ENCODE assay signal across 23 cellular contexts in the genomic region with DNA sequence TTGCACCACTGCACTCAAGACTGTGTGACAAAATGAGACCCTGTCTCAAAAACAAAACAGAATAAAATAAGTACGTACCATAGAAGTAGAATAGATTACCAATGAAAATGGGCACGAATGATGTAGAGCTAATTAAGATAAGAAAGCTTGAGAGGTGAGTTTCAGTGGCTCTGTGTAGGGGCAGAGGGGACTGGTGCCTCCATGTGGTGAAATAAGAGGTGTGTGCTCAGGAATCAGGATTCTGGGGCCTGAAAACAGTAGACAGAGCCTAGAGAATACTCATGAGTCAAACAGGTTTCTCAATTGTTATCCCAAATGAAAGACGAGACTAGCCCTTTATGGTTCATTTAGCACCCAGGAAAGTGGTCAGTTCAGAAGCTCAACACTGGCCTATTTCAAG.
DNase-seq lines count a peak whose midpoint lies in the region; ATAC-seq and TF ChIP-seq lines count a peak whose summit lies in the region.
"Had no signal": no experiment of that assay in that cellular context is flagged by ENCODE, and none has a peak within 500 bp of the region (broad histone marks: within the 10 kb centered on the region; RNA-seq: fewer than 3 reads in every experiment).

No MANE protein-coding gene starts in this region.

- H3K36me3 Mint-ChIP-seq in H9 (ENCODE audit: insufficient read depth in 1 of 3, low read depth in 3 of 3), result no peaks in the 10 kb centered on the region; a peak in 1 of 7 replicates
- H3K36me3 Mint-ChIP-seq: CD4-positive, alpha-beta memory T cell had no signal

- H3K27ac Mint-ChIP-seq in H9, result no peak overlapping the region
- H3K27ac Mint-ChIP-seq: CD4-positive, alpha-beta memory T cell had no signal

- H3K4ac ChIP-seq in H9 (ENCODE audit: low read depth, low read length), result no peak overlapping the region

- H3K23me2 ChIP-seq in H9 (ENCODE audit: insufficient read length, low read depth, low read length, poor library complexity, severe bottlenecking), result no peaks in the 10 kb centered on the region

- no peak overlapping the region for H2BK5ac ChIP-seq in H9 (ENCODE audit: insufficient read length, low read length)

- no peak overlapping the region for H2BK15ac ChIP-seq in H9 (ENCODE audit: low read depth, low read length)

- no peak overlapping the region for H3K23ac ChIP-seq in H9 (ENCODE audit: insufficient read length, low read depth, low read length)

- ATAC-seq in GM19035 (IDR thresholded peaks at IDR 0.05; ENCODE audit: unreplicated experiment), result no peak
- ATAC-seq: HepG2, K562 had no signal

- H4K91ac ChIP-seq in H9 (ENCODE audit: insufficient read length, low read depth, low read length), result no peak overlapping the region

- H3K9me3 Mint-ChIP-seq in H9, result no peaks in the 10 kb centered on the region

- H3K56ac ChIP-seq in H9 (ENCODE audit: insufficient read length, low read depth, low read length), result no peak overlapping the region

- peak; percentile 49 for TF ChIP-seq CTCF in H9 (conservative IDR thresholded peaks at IDR 0.05)
- peak; percentile 28 for TF ChIP-seq CTCF in epithelial cell of proximal tubule (conservative IDR thresholded peaks at IDR 0.05; ENCODE audit: low read depth, low read length)

- H2BK12ac ChIP-seq in H9 (ENCODE audit: insufficient read length, low read depth, low read length), result no peak overlapping the region

- H3K14ac ChIP-seq in H9 (ENCODE audit: insufficient read depth, low read length), result no peak overlapping the region

- DNase-seq in H9, result peak; percentile 28
- peak; percentile 19 for DNase-seq in NCI-H69 (lab: John Stamatoyannopoulos, UW)
- no peak for DNase-seq in epithelial cell of proximal tubule (ENCODE audit: low read depth)
- peak; percentile 48 for DNase-seq in renal cortical epithelial cell (ENCODE audit: low read depth)
- DNase-seq in DMS 273 treated with DMSO at 0.1 percent for 48 hours (lab: John Stamatoyannopoulos, UW), result no peak
- no peak for DNase-seq in NK-92 (lab: John Stamatoyannopoulos, UW; ENCODE audit: unreplicated experiment)
- DNase-seq: Caco-2; CD4-positive, alpha-beta memory T cell; GDM1; MM.1S; NCI-H1048; NCI-H1436; NCI-H187 treated with DMSO at 0.1 percent for 48 hours; NCI-H2171; NCI-H526; SHP77 treated with DMSO at 0.1 percent for 48 hours; SK-N-SH had no signal

- WGBS in H9 (ENCODE audit: extremely low coverage, insufficient read length, low lambda C conversion rate), result no CpG with 5 or more reads among the region's 3 CpGs

- H4K5ac ChIP-seq in H9 (ENCODE audit: insufficient read length, low read depth, low read length), result no peak overlapping the region

- no peaks in the 10 kb centered on the region for H3K79me2 ChIP-seq in H9 (ENCODE audit: insufficient read depth, low read length)

- no peaks in the 10 kb centered on the region for H3K27me3 ChIP-seq in H9 (ENCODE audit: insufficient read depth, low read length)
- H3K27me3 ChIP-seq: BLaER1 treated with 17β-estradiol and CSF1 and Interleukin-3, amounts not matched to agents 10 nM and 100 nM had no signal

- no peak overlapping the region for H3K4me3 Mint-ChIP-seq in H9
- H3K4me3 Mint-ChIP-seq: CD4-positive, alpha-beta memory T cell had no signal

- no peak overlapping the region for H4K8ac ChIP-seq in H9 (replicated peaks; ENCODE audit: insufficient read length, low read depth, low read length)

- H3T11ph ChIP-seq in H9 (ENCODE audit: low read length), result no peak overlapping the region

- no peak overlapping the region for H3K18ac ChIP-seq in H9 (ENCODE audit: insufficient read length, low read depth, low read length)

- no peaks in the 10 kb centered on the region for H3K4me1 ChIP-seq in H9 (ENCODE audit: insufficient read depth, low read length)
- H3K4me1 ChIP-seq: Caco-2, HAP-1 had no signal

- H3K9me3 ChIP-seq in H9 (ENCODE audit: control insufficient read depth, low read depth, low read length), result no peaks in the 10 kb centered on the region
- H3K9me3 ChIP-seq: BLaER1 treated with 17β-estradiol and CSF1 and Interleukin-3, amounts not matched to agents 10 nM and 100 nM; Caco-2; HAP-1; SK-N-SH had no signal

- no peak overlapping the region for H2BK120ac ChIP-seq in H9 (ENCODE audit: low read depth, low read length, poor library complexity, severe bottlenecking)

- no peak overlapping the region for H2AFZ ChIP-seq in H9 (ENCODE audit: low read length)

- no peaks in the 10 kb centered on the region for H3K79me1 ChIP-seq in H9 (ENCODE audit: insufficient read depth, low read depth, low read length, poor library complexity, severe bottlenecking)

- H3K27ac ChIP-seq in H9 (ENCODE audit: insufficient read length, low read depth, low read length), result no peak overlapping the region
- H3K27ac ChIP-seq: BLaER1 treated with 17β-estradiol and CSF1 and Interleukin-3, amounts not matched to agents 10 nM and 100 nM; RWPE1 had no signal

- peaks cover 7 to 9% of the 10 kb centered on the region in 2 experiments for H3K4me1 Mint-ChIP-seq in H9
- H3K4me1 Mint-ChIP-seq: CD4-positive, alpha-beta memory T cell had no signal

- no peak overlapping the region for H3K4me3 ChIP-seq in epithelial cell of proximal tubule (ENCODE audit: low read depth, low read length)
- H3K4me3 ChIP-seq: BLaER1 treated with 17β-estradiol and CSF1 and Interleukin-3, amounts not matched to agents 10 nM and 100 nM; HAP-1; K562 had no signal

- H2BK20ac ChIP-seq in H9 (ENCODE audit: low read depth, low read length, poor library complexity, severe bottlenecking), result no peak overlapping the region

- no peak overlapping the region for H2AK5ac ChIP-seq in H9 (ENCODE audit: insufficient read length, low read length)

- H4K20me1 ChIP-seq in H9 (ENCODE audit: control insufficient read depth, insufficient read depth, insufficient read length), result no peaks in the 10 kb centered on the region
- H4K20me1 ChIP-seq: BLaER1 treated with 17β-estradiol and CSF1 and Interleukin-3, amounts not matched to agents 10 nM and 100 nM had no signal

- H3K27me3 Mint-ChIP-seq in H9 (ENCODE audit: low read depth), result no peaks in the 10 kb centered on the region
- H3K27me3 Mint-ChIP-seq: CD4-positive, alpha-beta memory T cell had no signal

- H3K4me2 ChIP-seq in H9 (ENCODE audit: insufficient read depth, insufficient read length, low read length), result no peak overlapping the region
- H3K4me2 ChIP-seq: BLaER1 treated with 17β-estradiol and CSF1 and Interleukin-3, amounts not matched to agents 10 nM and 100 nM; SK-N-SH had no signal

- H3K9ac ChIP-seq in H9 (ENCODE audit: extremely low read depth, insufficient read length, low read length), result no peak overlapping the region
- H3K9ac ChIP-seq: BLaER1 treated with 17β-estradiol and CSF1 and Interleukin-3, amounts not matched to agents 10 nM and 100 nM; SK-N-SH had no signal

Comparison
In these comparisons a context has a peak if more than half of its experiments do, and no peak if none do; other contexts are left out.
1. DNase-seq: peak in H9 (single experiment), NCI-H69 (single experiment) and renal cortical epithelial cell (single experiment); none in epithelial cell of proximal tubule (single experiment), DMS 273 treated with DMSO at 0.1 percent for 48 hours (single experiment) and NK-92 (single experiment).